Comparison of ENCODE assay signal across 15 cellular contexts in the genomic region with DNA sequence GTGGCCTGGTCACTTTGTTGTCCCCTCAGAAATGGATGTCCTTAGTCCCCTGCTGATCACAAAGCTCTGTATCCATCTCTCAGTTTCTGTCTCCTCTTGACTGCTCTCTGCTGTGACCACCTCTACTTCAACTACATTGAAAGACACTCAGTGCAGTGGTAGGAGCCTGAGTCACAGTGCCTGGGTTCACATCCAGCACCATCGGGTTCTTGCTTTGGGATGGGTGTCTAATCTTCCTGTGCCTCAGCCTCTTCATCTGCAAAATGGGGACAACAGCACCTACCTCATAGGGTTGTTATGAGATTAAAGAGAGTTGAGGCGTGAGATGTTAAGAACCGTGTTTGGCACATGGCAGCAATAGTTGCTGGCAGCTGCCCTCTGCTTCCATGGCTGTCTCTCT. TPM values are rescaled to one million over a fixed set of nuclear protein-coding genes. Genes with fewer than 3 reads are reported as not detected.
DNase-seq lines count a peak whose midpoint lies in the region; ATAC-seq, FAIRE-seq and TF ChIP-seq lines count a peak whose summit lies in the region.
"Had no signal": no experiment of that assay in that cellular context is flagged by ENCODE, and none has a peak within 500 bp of the region (broad histone marks: within the 10 kb centered on the region; RNA-seq: fewer than 3 reads in every experiment).

No MANE protein-coding gene starts in this region.

- FAIRE-seq in HepG2 (lab: Jason Lieb, UNC), result no peak

- no peak overlapping the region for H2AFZ ChIP-seq in HepG2 (ENCODE audit: low read length)
- H2AFZ ChIP-seq: GM23338 had no signal

- H3K27ac ChIP-seq in HepG2 (ENCODE audit: extremely low read length, insufficient read depth, low read length) (no peak overlapping the region), right lobe of liver (no peak overlapping the region), sigmoid colon (peak overlapping the region in 2 of 4 donors; percentile 52 to 54), upper lobe of right lung (peak overlapping the region; percentile 65)
- H3K27ac ChIP-seq: BLaER1 treated with 17β-estradiol and CSF1 and Interleukin-3, amounts not matched to agents 10 nM and 100 nM; HL-60 had no signal

- H3K4me1 ChIP-seq in HepG2 (ENCODE audit: insufficient read depth, low read length) (no peaks in the 10 kb centered on the region), right lobe of liver (no peaks in the 10 kb centered on the region), sigmoid colon (peaks cover 0 to 9% (median 3%) of the 10 kb centered on the region in 4 donors), upper lobe of right lung (peaks cover 12% of the 10 kb centered on the region)
- H3K4me1 ChIP-seq: BLaER1 treated with 17β-estradiol and CSF1 and Interleukin-3, amounts not matched to agents 10 nM and 100 nM had no signal

- H3K36me3 ChIP-seq in HepG2 (replicated peaks in 1 of 2; ENCODE audit: control insufficient read depth in 1 of 2, insufficient read depth in 2 of 2, low read length in 2 of 2), result no peaks in the 10 kb centered on the region
- H3K36me3 ChIP-seq in right lobe of liver, result no peaks in the 10 kb centered on the region
- no peaks in the 10 kb centered on the region for H3K36me3 ChIP-seq in sigmoid colon
- H3K36me3 ChIP-seq in upper lobe of right lung, result no peaks in the 10 kb centered on the region
- H3K36me3 ChIP-seq: BLaER1 treated with 17β-estradiol and CSF1 and Interleukin-3, amounts not matched to agents 10 nM and 100 nM had no signal

- TF ChIP-seq CTCF in HepG2 (CRISPR knock-in tag; IDR thresholded peaks at IDR 0.05), result no peak
- no peak for TF ChIP-seq CTCF in right lobe of liver (IDR thresholded peaks at IDR 0.05)
- no peak for TF ChIP-seq CTCF in chondrocyte (IDR thresholded peaks at IDR 0.05)
- no peak for TF ChIP-seq CTCF in sigmoid colon (IDR thresholded peaks at IDR 0.05)
- TF ChIP-seq CTCF in upper lobe of right lung (IDR thresholded peaks at IDR 0.05), result no peak

- intact Hi-C loops in HepG2 (cut with micrococcal nuclease; ENCODE audit: unreplicated experiment) (no loop called here), right lobe of liver (cut with DNase I) (no loop called here), sigmoid colon (cut with DNase I) (no loop called here), upper lobe of right lung (cut with DNase I) (no loop called here)

- POLR2A ChIA-PET in HepG2 (lab: Yijun Ruan, JAX), result no interaction called here

- peaks cover 4% of the 10 kb centered on the region for H3K27me3 Mint-ChIP-seq in chondrocyte (ENCODE audit: low read depth)

- peak overlapping the region; percentile 36 for H3K27ac Mint-ChIP-seq in chondrocyte (ENCODE audit: unreplicated experiment)
- H3K27ac Mint-ChIP-seq: CD4-positive, CD25-positive, alpha-beta regulatory T cell; GM23338 had no signal

- H3K27me3 ChIP-seq in HepG2 (ENCODE audit: control insufficient read depth in 1 of 2, insufficient read depth in 2 of 2, low read length in 2 of 2), result peaks cover 1 to 28% of the 10 kb centered on the region in 2 experiments; a peak in 2 of 5 replicates
- H3K27me3 ChIP-seq in right lobe of liver, result no peaks in the 10 kb centered on the region
- no peaks in the 10 kb centered on the region for H3K27me3 ChIP-seq in sigmoid colon
- H3K27me3 ChIP-seq in upper lobe of right lung, result no peaks in the 10 kb centered on the region
- H3K27me3 ChIP-seq: BLaER1 treated with 17β-estradiol and CSF1 and Interleukin-3, amounts not matched to agents 10 nM and 100 nM had no signal

- no peak overlapping the region for H3K9ac ChIP-seq in HepG2 (ENCODE audit: insufficient read depth, low read depth, low read length)
- H3K9ac ChIP-seq: BLaER1 treated with 17β-estradiol and CSF1 and Interleukin-3, amounts not matched to agents 10 nM and 100 nM had no signal

- H3K4me2 ChIP-seq in HepG2 (ENCODE audit: low read depth, low read length), result no peak overlapping the region
- H3K4me2 ChIP-seq: BLaER1 treated with 17β-estradiol and CSF1 and Interleukin-3, amounts not matched to agents 10 nM and 100 nM; GM23338 had no signal

- WGBS in HepG2 (ENCODE audit: low lambda C conversion rate), result 20% methylated on average over 3 of the region's 3 CpGs
- WGBS in right lobe of liver (ENCODE audit: insufficient coverage, low coverage, low lambda C conversion rate, missing lambda C conversion rate), result 67% methylated on average over 2 of the region's 3 CpGs
- 92 to 94% methylated on average over 3 of the region's 3 CpGs for WGBS in sigmoid colon, 2 donors

- no TSS peak for BruUV-seq in HepG2 (replicated peaks; lab: Mats Ljungman, UMichigan)

- no peak for TF ChIP-seq POLR2A in HepG2 (IDR thresholded peaks at IDR 0.05; ENCODE audit: insufficient read depth in 1 of 2, low read depth in 2 of 2, low read length in 2 of 2)
- TF ChIP-seq POLR2A in right lobe of liver (IDR thresholded peaks at IDR 0.05), result no peak
- TF ChIP-seq POLR2A in sigmoid colon (IDR thresholded peaks at IDR 0.05), result no peak

- no peaks in the 10 kb centered on the region for H3K79me2 ChIP-seq in HepG2 (ENCODE audit: insufficient read depth, low read length)

- H3K4me3 ChIP-seq in HepG2 (replicated peaks in 1 of 3; ENCODE audit: insufficient read depth in 1 of 3, low read depth in 2 of 3, low read length in 3 of 3), result no peak overlapping the region
- H3K4me3 ChIP-seq in right lobe of liver, result no peak overlapping the region
- H3K4me3 ChIP-seq in sigmoid colon, result no peak overlapping the region
- H3K4me3 ChIP-seq in upper lobe of right lung, result no peak overlapping the region
- H3K4me3 ChIP-seq: BLaER1 treated with 17β-estradiol and CSF1 and Interleukin-3, amounts not matched to agents 10 nM and 100 nM; GM23338 had no signal

- ATAC-seq in HepG2 (no peak), right lobe of liver (no peak), upper lobe of right lung (no peak), GM19328 (IDR thresholded peaks at IDR 0.05; ENCODE audit: unreplicated experiment) (no peak)
- ATAC-seq: GM23338 had no signal

- no peak for TF ChIP-seq RAD21 in HepG2 (CRISPR knock-in tag; IDR thresholded peaks at IDR 0.05)

- H3K9me3 Mint-ChIP-seq in chondrocyte (ENCODE audit: low read depth), result no peaks in the 10 kb centered on the region
- H3K9me3 Mint-ChIP-seq: GM23338 had no signal

- H3K4me3 Mint-ChIP-seq in chondrocyte (ENCODE audit: unreplicated experiment), result no peak overlapping the region
- H3K4me3 Mint-ChIP-seq: CD4-positive, CD25-positive, alpha-beta regulatory T cell; GM23338 had no signal

- CTCF ChIA-PET in HepG2 (lab: Yijun Ruan, JAX; ENCODE audit: low intra/inter-chr PET ratio, low total read pairs), result no interaction called here

- in situ Hi-C loops in HepG2 (cut with HindIII; ENCODE audit: extremely low pct_ligation_motif_present, low pct_unique_long_range_greater_than_20kb), result no loop called here

- no peaks in the 10 kb centered on the region for H4K20me1 ChIP-seq in HepG2 (ENCODE audit: insufficient read depth, low read length)
- H4K20me1 ChIP-seq: BLaER1 treated with 17β-estradiol and CSF1 and Interleukin-3, amounts not matched to agents 10 nM and 100 nM had no signal

- DNase-seq in HepG2 (ENCODE audit: low spot score) (no peak), right lobe of liver (no peak), chondrocyte (ENCODE audit: low spot score) (no peak), sigmoid colon (peak; percentile 11), upper lobe of right lung (no peak), NCI-H1436 treated with DMSO at 0.1 percent for 48 hours (lab: John Stamatoyannopoulos, UW) (no peak), NCI-H2107 (lab: John Stamatoyannopoulos, UW) (no peak)
- DNase-seq: ACHN, H7, IMR-90 had no signal

- peaks cover 8% of the 10 kb centered on the region for H3K4me1 Mint-ChIP-seq in chondrocyte (ENCODE audit: low read depth)
- H3K4me1 Mint-ChIP-seq: GM23338 had no signal

- H3K9me3 ChIP-seq in HepG2 (ENCODE audit: low read length) (no peaks in the 10 kb centered on the region), right lobe of liver (no peaks in the 10 kb centered on the region), sigmoid colon (no peaks in the 10 kb centered on the region), upper lobe of right lung (no peaks in the 10 kb centered on the region)
- H3K9me3 ChIP-seq: BLaER1 treated with 17β-estradiol and CSF1 and Interleukin-3, amounts not matched to agents 10 nM and 100 nM had no signal

- H3K36me3 Mint-ChIP-seq in chondrocyte (ENCODE audit: low read depth), result peaks cover 3% of the 10 kb centered on the region
- H3K36me3 Mint-ChIP-seq: CD4-positive, CD25-positive, alpha-beta regulatory T cell had no signal

- TF ChIP-seq EP300 in HepG2 (IDR thresholded peaks at IDR 0.05; ENCODE audit: low read depth in 2 of 2, low read length in 2 of 2), result no peak
- no peak for TF ChIP-seq EP300 in HepG2 (CRISPR knock-in tag; IDR thresholded peaks at IDR 0.05; ENCODE audit: borderline replicate concordance)
- TF ChIP-seq EP300 in sigmoid colon (IDR thresholded peaks at IDR 0.05), result no peak

RNA-seq across cellular contexts. Expression of a gene that starts 30.6 kb away (rescaled TPM):
- total RNA-seq in HepG2 (2016; rRNA removed; fragmentation: Illumina TruSeq; extraction: Trizol) (12.7 and 20.8 TPM in 2 replicates), right lobe of liver (10 to 100 TPM; 22.7 to 49.2 (median 39.6) TPM), chondrocyte (75.3 to 93.3 TPM (median 82.8 TPM) in 3 replicates), sigmoid colon (100 to 1,000 TPM; 116 to 155 (median 139) TPM), upper lobe of right lung (101 TPM)
- 3.1 and 4.2 TPM in 2 replicates for total RNA-seq in HepG2 (2016; cell fraction: cytosol; rRNA removed; fragmentation: Illumina TruSeq; extraction: Trizol; ENCODE audit: low read depth)
- total RNA-seq in HepG2 (2016; cell fraction: insoluble cytoplasmic fraction; rRNA removed; fragmentation: Illumina TruSeq; extraction: Trizol), result 13.3 and 21.4 TPM in 2 replicates
- total RNA-seq in HepG2 (2016; cell fraction: membrane; rRNA removed; fragmentation: Illumina TruSeq; extraction: Trizol), result 10.5 and 12.1 TPM in 2 replicates
- total RNA-seq in HepG2 (2016; cell fraction: nucleus; rRNA removed; fragmentation: Illumina TruSeq; extraction: Trizol), result 14.3 and 15.3 TPM in 2 replicates
- polyA plus RNA-seq in HepG2 (2011; rRNA removed) (49.7 and 55.6 TPM in 2 replicates), sigmoid colon (100 to 1,000 TPM in 1 of 3 donors, 10 to 100 TPM in 2; 36.9 to 132 (median 93.7) TPM)
- polyA plus RNA-seq in HepG2 (2011; cell fraction: cytosol; rRNA removed), result 28.5 and 45.1 TPM in 2 replicates
- polyA plus RNA-seq in HepG2 (2011; cell fraction: nucleus; rRNA removed), result 19.0 and 23.4 TPM in 2 replicates
- polyA plus RNA-seq in HepG2 (2012), result 47.3 and 48.5 TPM in 2 replicates
- polyA plus RNA-seq in HepG2 (2016; cell fraction: cytosol; fragmentation: Illumina TruSeq; extraction: Trizol; ENCODE audit: low read depth), result 3.6 and 4.4 TPM in 2 replicates
- polyA plus RNA-seq in HepG2 (2016; cell fraction: insoluble cytoplasmic fraction; fragmentation: Illumina TruSeq; extraction: Trizol; ENCODE audit: low read depth), result 30.6 and 37.0 TPM in 2 replicates
- 8.1 and 9.4 TPM in 2 replicates for polyA plus RNA-seq in HepG2 (2016; cell fraction: membrane; fragmentation: Illumina TruSeq; extraction: Trizol; ENCODE audit: low read depth)
- polyA plus RNA-seq in HepG2 (2016; cell fraction: nucleus; fragmentation: Illumina TruSeq; extraction: Trizol; ENCODE audit: insufficient read depth, low read depth), result 16.6 and 19.4 TPM in 2 replicates
- polyA minus RNA-seq in HepG2 (2011; rRNA and poly(A)+ RNA removed; ENCODE audit: low replicate concordance), result 8.5 and 44.5 TPM in 2 replicates
- 24.6 and 35.0 TPM in 2 replicates for polyA minus RNA-seq in HepG2 (2011; cell fraction: cytosol; rRNA and poly(A)+ RNA removed)
- 38.5 and 44.5 TPM in 2 replicates for polyA minus RNA-seq in HepG2 (2011; cell fraction: nucleus; rRNA and poly(A)+ RNA removed)

RNA-seq across cellular contexts. Expression of a gene that starts 53.9 kb away (rescaled TPM):
- total RNA-seq in HepG2 (2016; rRNA removed; fragmentation: Illumina TruSeq; extraction: Trizol) (0.09 and 0.10 TPM in 2 replicates), right lobe of liver (10 to 100 TPM in 3 of 6 experiments, 1 to 10 TPM in 3; 4.3 to 17.6 (median 9.5) TPM), chondrocyte (88.6 to 96.6 TPM (median 88.8 TPM) in 3 replicates), sigmoid colon (10 to 100 TPM; 11.4 to 25.0 (median 22.2) TPM), upper lobe of right lung (272 TPM)
- total RNA-seq in HepG2 (2016; cell fraction: cytosol; rRNA removed; fragmentation: Illumina TruSeq; extraction: Trizol; ENCODE audit: low read depth), result not detected in 2 replicates
- total RNA-seq in HepG2 (2016; cell fraction: insoluble cytoplasmic fraction; rRNA removed; fragmentation: Illumina TruSeq; extraction: Trizol), result 0.15 TPM in 1 of 2 replicates, not detected in the other
- 0.06 and 0.10 TPM in 2 replicates for total RNA-seq in HepG2 (2016; cell fraction: membrane; rRNA removed; fragmentation: Illumina TruSeq; extraction: Trizol)
- not detected in 2 replicates for total RNA-seq in HepG2 (2016; cell fraction: nucleus; rRNA removed; fragmentation: Illumina TruSeq; extraction: Trizol)
- polyA plus RNA-seq in HepG2 (2011; rRNA removed) (0.16 and 0.25 TPM in 2 replicates), sigmoid colon (10 to 100 TPM in 1 of 3 donors, 1 to 10 TPM in 2; 4.2 to 51.8 (median 5.3) TPM)
- polyA plus RNA-seq in HepG2 (2011; cell fraction: cytosol; rRNA removed), result 0.12 and 0.28 TPM in 2 replicates
- polyA plus RNA-seq in HepG2 (2011; cell fraction: nucleus; rRNA removed), result 0.05 and 0.16 TPM in 2 replicates
- polyA plus RNA-seq in HepG2 (2012), result 0.13 TPM in 1 of 2 replicates, not detected in the other
- polyA plus RNA-seq in HepG2 (2016; cell fraction: cytosol; fragmentation: Illumina TruSeq; extraction: Trizol; ENCODE audit: low read depth), result not detected in 2 replicates
- polyA plus RNA-seq in HepG2 (2016; cell fraction: insoluble cytoplasmic fraction; fragmentation: Illumina TruSeq; extraction: Trizol; ENCODE audit: low read depth), result 0.16 and 0.23 TPM in 2 replicates
- polyA plus RNA-seq in HepG2 (2016; cell fraction: membrane; fragmentation: Illumina TruSeq; extraction: Trizol; ENCODE audit: low read depth), result 0.14 TPM in 1 of 2 replicates, not detected in the other
- not detected in 2 replicates for polyA plus RNA-seq in HepG2 (2016; cell fraction: nucleus; fragmentation: Illumina TruSeq; extraction: Trizol; ENCODE audit: insufficient read depth, low read depth)
- 0.16 and 0.91 TPM in 2 replicates for polyA minus RNA-seq in HepG2 (2011; rRNA and poly(A)+ RNA removed; ENCODE audit: low replicate concordance)
- not detected in 2 replicates for polyA minus RNA-seq in HepG2 (2011; cell fraction: cytosol; rRNA and poly(A)+ RNA removed)
- polyA minus RNA-seq in HepG2 (2011; cell fraction: nucleus; rRNA and poly(A)+ RNA removed), result 0.13 TPM in 1 of 2 replicates, not detected in the other
